In the genomic region with DNA sequence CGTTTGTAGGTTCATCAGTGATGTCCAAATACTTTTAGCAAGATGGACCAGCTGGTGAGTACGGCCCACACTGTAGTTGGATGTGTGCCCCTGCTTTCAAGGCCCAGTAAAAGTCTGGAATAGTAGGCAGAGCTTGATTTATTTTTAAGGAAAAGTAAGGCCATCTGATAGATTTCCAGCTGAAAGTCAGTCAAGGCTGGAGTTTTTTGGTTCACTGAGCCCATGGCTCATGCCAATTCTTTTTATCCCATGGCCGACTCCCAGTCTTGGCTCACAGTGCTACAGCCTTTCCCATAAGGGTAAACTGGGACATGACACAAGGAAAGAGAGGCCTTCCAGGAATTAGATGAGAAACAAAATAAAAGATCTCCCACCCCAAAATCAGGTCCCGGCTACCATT, we compare ENCODE assay signal across 1 cellular context.
TF ChIP-seq lines count a peak whose summit lies in the region.

No MANE protein-coding gene starts in this region.

TF ChIP-seq in IMR-90, 13 proteins besides CTCF, POLR2A, EP300 and RAD21:
- TF ChIP-seq CHD1 (IDR thresholded peaks at IDR 0.05; ENCODE audit: low read depth, low read length) = no peak
- no peak for TF ChIP-seq MAFK (IDR thresholded peaks at IDR 0.05; ENCODE audit: low read depth, low read length)
- TF ChIP-seq SMC3 (IDR thresholded peaks at IDR 0.05; ENCODE audit: low read depth, low read length) = no peak
